Comparison of ENCODE assay signal across 8 cellular contexts in genomic region chr14:103260629-103261124, GRCh38.
A peak's percentile ranks its signal among the peaks of the same experiment; 100 is the strongest.
DNase-seq lines count a peak whose midpoint lies in the region; ATAC-seq, FAIRE-seq and TF ChIP-seq lines count a peak whose summit lies in the region.

No MANE protein-coding gene starts in this region.

- FAIRE-seq in A549 (lab: Jason Lieb, UNC), result no peak
- peak; percentile 33 for FAIRE-seq in GM12892 (lab: Jason Lieb, UNC)

- H3K27me3 ChIP-seq in right atrium auricular region, result no peaks in the 10 kb centered on the region

- POLR2A ChIA-PET in A549 (lab: Yijun Ruan, JAX), result no interaction called here

- TF ChIP-seq CTCF in A549 (IDR thresholded peaks at IDR 0.05) (no peak), right atrium auricular region (IDR thresholded peaks at IDR 0.05) (no peak)

- 1% methylated on average over 9 of the region's 9 CpGs for WGBS in A549 (ENCODE audit: missing lambda C conversion rate)

- 0 out of 2 replicates have a peak, but pooled peaks have one; percentile 11 for TF ChIP-seq POLR2A in A549 (IDR thresholded peaks at IDR 0.05; ENCODE audit: low read length)
- no peak for TF ChIP-seq POLR2A in GM12892 (IDR thresholded peaks at IDR 0.05; ENCODE audit: low read depth, low read length)

- H3K9me3 ChIP-seq in A549 (no peaks in the 10 kb centered on the region), right atrium auricular region (no peaks in the 10 kb centered on the region)

- DNase-seq in A549 (ENCODE audit: low read depth in 1 of 2, low spot score in 1 of 2) (peak; percentile 40 to 51), GM12892 (ENCODE audit: insufficient read length) (no peak), SW480 (ENCODE audit: low spot score) (peak; percentile 64), right atrium auricular region (ENCODE audit: low spot score) (peak; percentile 81), smooth muscle cell of the brain vasculature (ENCODE audit: low read depth, low spot score) (peak; percentile 6), dedifferentiated amniotic fluid mesenchymal stem cell (ENCODE audit: extremely low spot score) (no peak)

- H3K4me3 ChIP-seq in A549 (peak overlapping the region; percentile 45), right atrium auricular region (peak overlapping the region; percentile 33 to 51)

- peak overlapping the region; percentile 96 for H3K4me2 ChIP-seq in A549

- ATAC-seq in A549 (peak; percentile 65 to 81; a peak in 5 of 6 replicates), HG02870 (IDR thresholded peaks at IDR 0.05; ENCODE audit: unreplicated experiment) (no peak), HG03159 (IDR thresholded peaks at IDR 0.05; ENCODE audit: unreplicated experiment) (no peak)

- TF ChIP-seq EP300 in A549 (IDR thresholded peaks at IDR 0.05), result no peak

- no peak for TF ChIP-seq RAD21 in A549 (conservative IDR thresholded peaks at IDR 0.05 in 1 of 2, IDR thresholded peaks at IDR 0.05 in 1 of 2)

- peaks cover 33% of the 10 kb centered on the region for H3K4me1 ChIP-seq in A549
- H3K4me1 ChIP-seq in right atrium auricular region, result peaks cover 0 to 4% of the 10 kb centered on the region in 2 donors

- H3K36me3 ChIP-seq in right atrium auricular region, result no peaks in the 10 kb centered on the region

- H3K27ac ChIP-seq in A549, result peak overlapping the region; percentile 85 to 91
- peak overlapping the region; percentile 70 to 75 for H3K27ac ChIP-seq in right atrium auricular region

- CTCF ChIA-PET in A549 (lab: Yijun Ruan, JAX), result interaction anchor here (0.5 to 2.3 kb wide), 7 partner anchors 10 to 186 kb away, joined by 3 to 9 read pairs (median 5); no protein-coding TSS in a partner anchor

TF ChIP-seq in A549, 52 proteins besides CTCF, POLR2A, EP300 and RAD21:
- peak; percentile 9; the same call in 1 of the 2 replicates for TF ChIP-seq PHF8 (IDR thresholded peaks at IDR 0.05; ENCODE audit: borderline replicate concordance, low read depth)
- TF ChIP-seq HMGXB4 (CRISPR knock-in tag; IDR thresholded peaks at IDR 0.05; ENCODE audit: borderline replicate concordance), result no peak
- TF ChIP-seq E2F6 (IDR thresholded peaks at IDR 0.05; ENCODE audit: borderline replicate concordance, low read depth), result 0 out of 2 replicates have a peak, but pooled peaks have one; percentile 3
- TF ChIP-seq HOXA7 (CRISPR knock-in tag; IDR thresholded peaks at IDR 0.05), result no peak

Comparison
In these comparisons a context has a peak if more than half of its experiments do, and no peak if none do; other contexts are left out.
1. ATAC-seq: peak in A549 (2 of 2); none in HG02870 (single experiment) and HG03159 (single experiment).
2. DNase-seq: peak in A549 (2 of 2), SW480 (single experiment), right atrium auricular region (single experiment) and smooth muscle cell of the brain vasculature (single experiment); none in GM12892 (single experiment) and dedifferentiated amniotic fluid mesenchymal stem cell (single experiment).